Comparison of ENCODE assay signal across 8 cellular contexts in the genomic region with DNA sequence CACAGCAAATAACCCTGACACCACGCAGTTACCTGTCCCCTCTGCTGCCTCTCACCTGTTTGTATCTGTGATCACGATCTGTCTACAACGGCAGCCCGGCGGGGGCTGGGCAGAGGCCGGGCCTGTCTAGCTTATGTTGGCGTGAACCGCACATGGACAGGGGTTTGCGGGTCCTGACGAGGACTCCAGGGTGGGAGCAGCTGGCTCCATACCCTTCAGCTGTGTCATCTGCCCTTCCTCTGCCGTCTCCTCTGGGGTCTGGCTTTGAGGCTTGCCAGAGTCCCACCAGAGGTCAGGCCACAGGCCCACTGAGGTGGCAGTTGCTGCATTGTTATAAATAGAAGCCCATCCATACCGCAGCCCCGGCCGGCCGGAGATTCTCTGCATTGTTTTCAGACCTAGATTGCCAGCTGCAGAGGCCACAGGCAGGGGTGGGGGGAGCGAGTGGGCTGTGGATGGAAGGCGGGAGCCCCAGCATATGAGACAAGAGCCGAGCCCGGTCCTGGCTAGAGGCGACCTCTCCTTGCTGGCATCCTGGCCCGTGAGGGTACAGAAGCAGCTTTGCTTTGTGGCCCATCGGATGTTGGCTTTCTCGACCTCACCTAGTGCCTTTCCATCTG. TPM values are rescaled to one million over a fixed set of nuclear protein-coding genes. Genes with fewer than 3 reads are reported as not detected.
DNase-seq lines count a peak whose midpoint lies in the region; ATAC-seq and TF ChIP-seq lines count a peak whose summit lies in the region.

No MANE protein-coding gene starts in this region.

- POLR2A ChIA-PET in CD8-positive, alpha-beta memory T cell (lab: Charles Lee): interaction anchor here (0.6 to 2.3 kb wide), 8 partner anchors 11 to 97 kb away, joined by 5 to 23 read pairs (median 10); a partner anchor contains a TSS

- H3K9me3 ChIP-seq in CD8-positive, alpha-beta memory T cell (ENCODE audit: low read length): no peaks in the 10 kb centered on the region
- no peaks in the 10 kb centered on the region for H3K9me3 ChIP-seq in Peyer's patch
- H3K9me3 ChIP-seq in psoas muscle: peaks cover 3% of the 10 kb centered on the region

- TF ChIP-seq POLR2A in Peyer's patch (IDR thresholded peaks at IDR 0.05): no peak

- 14 to 21% (median 20%) methylated on average over 21 to 23 of the region's 23 CpGs for WGBS in psoas muscle, 3 donors

- peak overlapping the region; percentile 52 for H3K4me3 ChIP-seq in CD8-positive, alpha-beta memory T cell (ENCODE audit: low read length)
- H3K4me3 ChIP-seq in Peyer's patch (peak overlapping the region in 3 of 4 donors; percentile 7 to 23 (median 14)), psoas muscle (peak overlapping the region; percentile 15)

- no peaks in the 10 kb centered on the region for H3K27me3 ChIP-seq in CD8-positive, alpha-beta memory T cell (ENCODE audit: insufficient read depth, low read length, poor library complexity, severe bottlenecking)
- H3K27me3 ChIP-seq in Peyer's patch (no peaks in the 10 kb centered on the region), foreskin keratinocyte (no peaks in the 10 kb centered on the region), psoas muscle (ENCODE audit: insufficient read depth in 3 of 3, low read length in 2 of 3) (no peaks in the 10 kb centered on the region)

- TF ChIP-seq CTCF in Peyer's patch (IDR thresholded peaks at IDR 0.05) (no peak), foreskin keratinocyte (conservative IDR thresholded peaks at IDR 0.05) (no peak), psoas muscle (IDR thresholded peaks at IDR 0.05) (no peak)

- ATAC-seq in GM21737 (IDR thresholded peaks at IDR 0.05; ENCODE audit: unreplicated experiment) (peak; percentile 10), foreskin keratinocyte (peak; percentile 38), psoas muscle (peak; percentile 57 to 74 (median 70)), GM19455 (IDR thresholded peaks at IDR 0.05; ENCODE audit: unreplicated experiment) (no peak)

- peaks cover 0 to 9% (median 3%) of the 10 kb centered on the region in 3 donors for H3K36me3 Mint-ChIP-seq in CD8-positive, alpha-beta memory T cell

- H3K4me3 Mint-ChIP-seq in CD8-positive, alpha-beta memory T cell: peak overlapping the region; percentile 11 to 93 (median 82)

- DNase-seq in CD8-positive, alpha-beta memory T cell: peak in 2 of 5 donors; percentile 14 to 64
- peak in 1 of 3 donors; percentile 47 for DNase-seq in Peyer's patch
- DNase-seq in foreskin keratinocyte: no peak
- DNase-seq in psoas muscle: peak in 1 of 2 donors; percentile 68
- no peak for DNase-seq in NCI-H1436 (lab: John Stamatoyannopoulos, UW)
- no peak for DNase-seq in medulla oblongata (ENCODE audit: extremely low spot score)

- peak overlapping the region; percentile 38 for H3K27ac ChIP-seq in CD8-positive, alpha-beta memory T cell (ENCODE audit: low read depth, low read length)
- H3K27ac ChIP-seq in Peyer's patch (peak overlapping the region; percentile 21 to 64 (median 60)), foreskin keratinocyte (no peak overlapping the region), psoas muscle (peak overlapping the region; percentile 66)

- H3K9me3 Mint-ChIP-seq in CD8-positive, alpha-beta memory T cell: no peaks in the 10 kb centered on the region

- peaks cover 37 to 59% (median 46%) of the 10 kb centered on the region in 3 donors for H3K4me1 Mint-ChIP-seq in CD8-positive, alpha-beta memory T cell

- H3K4me1 ChIP-seq in CD8-positive, alpha-beta memory T cell (ENCODE audit: insufficient read depth, low read length): peaks cover 50% of the 10 kb centered on the region
- H3K4me1 ChIP-seq in Peyer's patch: peaks cover 0 to 21% (median 9%) of the 10 kb centered on the region in 4 donors
- H3K4me1 ChIP-seq in foreskin keratinocyte: peaks cover 8% of the 10 kb centered on the region
- peaks cover 27% of the 10 kb centered on the region for H3K4me1 ChIP-seq in psoas muscle

- H3K27ac Mint-ChIP-seq in CD8-positive, alpha-beta memory T cell: peak overlapping the region; percentile 91 to 99 (median 97)

- H3K27me3 Mint-ChIP-seq in CD8-positive, alpha-beta memory T cell: peaks cover 0 to 1% of the 10 kb centered on the region in 2 donors

- H3K36me3 ChIP-seq in CD8-positive, alpha-beta memory T cell (ENCODE audit: insufficient read depth, low read length): peaks cover 6% of the 10 kb centered on the region
- H3K36me3 ChIP-seq in Peyer's patch (peaks cover 0 to 20% (median 0%) of the 10 kb centered on the region in 3 donors), psoas muscle (ENCODE audit: insufficient read depth in 1 of 2, low read depth in 1 of 2) (peaks cover 5 to 12% of the 10 kb centered on the region in 2 donors)

- intact Hi-C loops in psoas muscle (cut with DNase I): loop anchor here in 1 of 2 donors (5.0 kb wide), 1 partner anchor 99 kb away; no protein-coding TSS in a partner anchor

- CTCF ChIA-PET in CD8-positive, alpha-beta memory T cell (lab: Charles Lee): interaction anchor here (1.0 to 1.7 kb wide), 5 partner anchors 14 to 98 kb away, joined by 3 to 5 read pairs (median 3); no protein-coding TSS in a partner anchor

RNA-seq across cellular contexts. Expression of a gene that starts 37.8 kb away (rescaled TPM):
- total RNA-seq in CD8-positive, alpha-beta memory T cell: 10 to 100 TPM; 43.6 to 44.4 TPM
- polyA plus RNA-seq in CD8-positive, alpha-beta memory T cell: 27.6 TPM
- total RNA-seq in Peyer's patch (1 to 10 TPM in 3 of 4 donors, under 1 TPM in 1; 0.95 to 8.3 (median 3.3) TPM), foreskin keratinocyte (0.27 and 0.32 TPM in 2 replicates), psoas muscle (10 to 100 TPM in 3 of 4 donors, 1 to 10 TPM in 1; 6.1 to 17.6 (median 14.2) TPM)
- polyA plus RNA-seq in foreskin keratinocyte (0.22 and 0.44 TPM in 2 replicates), psoas muscle (10 to 100 TPM in 1 of 3 donors, 1 to 10 TPM in 2; 4.3 to 11.5 (median 5.3) TPM)

RNA-seq across cellular contexts. Expression of a gene that starts 51.0 kb away (rescaled TPM):
- not detected for total RNA-seq in CD8-positive, alpha-beta memory T cell
- polyA plus RNA-seq in CD8-positive, alpha-beta memory T cell: not detected
- total RNA-seq in Peyer's patch (1 to 10 TPM; 1.3 to 3.3 (median 2.4) TPM), foreskin keratinocyte (not detected in 2 replicates), psoas muscle (100 to 1,000 TPM in 2 of 4 donors, 10 to 100 TPM in 2; 31.0 to 131 (median 94.5) TPM)
- polyA plus RNA-seq in foreskin keratinocyte (not detected in 2 replicates), psoas muscle (100 to 1,000 TPM in 1 of 3 donors, 10 to 100 TPM in 2; 19.4 to 156 (median 90.5) TPM)

Comparison
In these comparisons a context has a peak if more than half of its experiments do, and no peak if none do; other contexts are left out.
1. RNA of a gene that starts 51.0 kb away (total RNA-seq): 31.0 to 131 TPM in psoas muscle; 1.3 to 3.3 TPM in Peyer's patch, not detected in CD8-positive, alpha-beta memory T cell and not detected in foreskin keratinocyte; every median in the first group is over 4 times any median in the second.
2. Peak in every context shown above with its lines, with median percentiles within 50 percentile points of each other: H3K4me3 ChIP-seq.